12 cellular contexts compared by ENCODE assay signal in the genomic region with DNA sequence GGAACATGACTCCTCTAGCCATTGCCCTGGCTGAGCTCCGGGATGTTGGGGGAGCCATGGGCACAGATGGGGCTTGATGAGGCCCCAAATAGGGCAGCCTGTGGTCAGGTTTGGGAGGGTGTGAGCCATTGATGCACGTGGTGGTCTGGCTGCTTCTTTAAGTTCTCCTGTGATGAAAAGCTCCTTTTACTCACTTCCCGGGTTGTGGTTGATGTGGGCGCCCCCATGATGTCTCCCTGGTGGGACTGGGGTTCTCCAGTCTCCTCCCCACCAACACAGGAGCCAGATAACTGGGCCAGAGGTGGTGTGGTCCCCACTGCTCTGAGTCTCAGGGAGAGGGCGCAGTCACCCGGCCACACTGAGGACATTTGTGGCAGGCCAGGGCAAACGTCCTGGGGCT. TPM values are rescaled to one million over a fixed set of nuclear protein-coding genes. Genes with fewer than 3 reads are reported as not detected.
DNase-seq lines count a peak whose midpoint lies in the region; ATAC-seq and TF ChIP-seq lines count a peak whose summit lies in the region.
"Had no signal": no experiment of that assay in that cellular context is flagged by ENCODE, and none has a peak within 500 bp of the region (broad histone marks: within the 10 kb centered on the region; RNA-seq: fewer than 3 reads in every experiment).

No MANE protein-coding gene starts in this region.

- no peaks in the 10 kb centered on the region for H3K27me3 Mint-ChIP-seq in activated CD4-positive, alpha-beta memory T cell treated with anti-CD3 and anti-CD28 coated beads for 36 hours
- H3K27me3 Mint-ChIP-seq in activated CD4-positive, alpha-beta memory T cell treated with anti-CD3 and anti-CD28 coated beads, Interleukin-2, amount 10 ng/mL, durations not matched to agents 7 days and 5 days = no peaks in the 10 kb centered on the region
- H3K27me3 Mint-ChIP-seq in dendritic cell treated with granulocyte-macrophage colony-stimulating factor and Interleukin-4, amounts not matched to agents 40 ng/mL and 50 ng/mL, for 4 days = no peaks in the 10 kb centered on the region
- H3K27me3 Mint-ChIP-seq: type B pancreatic cell had no signal

- no peak for TF ChIP-seq CTCF in WERI-Rb-1 (IDR thresholded peaks at IDR 0.05; ENCODE audit: low read depth, low read length)

- peaks cover 19% of the 10 kb centered on the region for H3K4me1 Mint-ChIP-seq in activated CD4-positive, alpha-beta memory T cell treated with anti-CD3 and anti-CD28 coated beads for 36 hours (ENCODE audit: low read depth)
- H3K4me1 Mint-ChIP-seq in activated CD4-positive, alpha-beta memory T cell treated with anti-CD3 and anti-CD28 coated beads, Interleukin-2, amount 10 ng/mL, durations not matched to agents 7 days and 5 days = peaks cover 23% of the 10 kb centered on the region
- peaks cover 71% of the 10 kb centered on the region for H3K4me1 Mint-ChIP-seq in dendritic cell treated with granulocyte-macrophage colony-stimulating factor and Interleukin-4, amounts not matched to agents 40 ng/mL and 50 ng/mL, for 4 days (ENCODE audit: low read depth)

- POLR2A ChIA-PET in activated CD4-positive, alpha-beta memory T cell treated with anti-CD3 and anti-CD28 coated beads for 36 hours (lab: Charles Lee) = no interaction called here
- POLR2A ChIA-PET in activated CD4-positive, alpha-beta memory T cell treated with anti-CD3 and anti-CD28 coated beads, Interleukin-2, amount 10 ng/mL, durations not matched to agents 7 days and 5 days (lab: Charles Lee) = interaction anchor here (1.2 to 1.7 kb wide), 3 partner anchors 29 to 69 kb away, joined by 3 to 7 read pairs (median 3); partner anchors contain the start of gene DUSP7

- no peak for ATAC-seq in GM18502 (IDR thresholded peaks at IDR 0.05; ENCODE audit: poor library complexity, unreplicated experiment)

- H3K4me3 ChIP-seq in WERI-Rb-1 (ENCODE audit: low read depth, low read length) = no peak overlapping the region

- intact Hi-C loops in activated CD4-positive, alpha-beta memory T cell treated with anti-CD3 and anti-CD28 coated beads for 36 hours (cut with micrococcal nuclease) = no loop called here
- intact Hi-C loops in dendritic cell treated with granulocyte-macrophage colony-stimulating factor and Interleukin-4, amounts not matched to agents 40 ng/mL and 50 ng/mL, for 4 days (cut with micrococcal nuclease) = loop anchor here (5.0 kb wide), 1 partner anchor 36 kb away; no protein-coding TSS in a partner anchor

- DNase-seq in activated CD4-positive, alpha-beta memory T cell treated with anti-CD3 and anti-CD28 coated beads for 36 hours = peak; percentile 16
- DNase-seq in activated CD4-positive, alpha-beta memory T cell treated with anti-CD3 and anti-CD28 coated beads, Interleukin-2, amount 10 ng/mL, durations not matched to agents 7 days and 5 days = no peak
- no peak for DNase-seq in WERI-Rb-1
- DNase-seq in stimulated activated CD8-positive, alpha-beta memory T cell treated with anti-CD3 and anti-CD28 coated beads, Interleukin-7, amount 100 ng/mL, for 48 hours (ENCODE audit: extremely low read depth in 1 of 2, low read depth in 1 of 2) = peak; percentile 24 to 66
- no peak for DNase-seq in SKM-1 (lab: John Stamatoyannopoulos, UW; ENCODE audit: unreplicated experiment)
- DNase-seq in NCI-H2029 treated with DMSO at 0.1 percent for 48 hours (lab: John Stamatoyannopoulos, UW) = no peak
- DNase-seq: amniotic stem cell, dermis blood vessel endothelial cell, NCI-H1048 had no signal

- no peaks in the 10 kb centered on the region for H3K9me3 ChIP-seq in WERI-Rb-1 (ENCODE audit: severe bottlenecking)

- peak overlapping the region; percentile 72; the same call in 1 of the 2 replicates for H3K27ac ChIP-seq in WERI-Rb-1

- H3K27me3 ChIP-seq in WERI-Rb-1 (ENCODE audit: insufficient read depth, low read depth, severe bottlenecking) = no peaks in the 10 kb centered on the region

- CTCF ChIA-PET in activated CD4-positive, alpha-beta memory T cell treated with anti-CD3 and anti-CD28 coated beads for 36 hours (lab: Charles Lee) = interaction anchor here (1.0 to 1.1 kb wide), 2 partner anchors 32 to 37 kb away, joined by 3 read pairs; no protein-coding TSS in a partner anchor
- CTCF ChIA-PET in activated CD4-positive, alpha-beta memory T cell treated with anti-CD3 and anti-CD28 coated beads, Interleukin-2, amount 10 ng/mL, durations not matched to agents 7 days and 5 days (lab: Charles Lee) = interaction anchor here (1.6 kb wide), 1 partner anchor 33 kb away, joined by 4 read pairs; no protein-coding TSS in a partner anchor

- H3K4me3 Mint-ChIP-seq in activated CD4-positive, alpha-beta memory T cell treated with anti-CD3 and anti-CD28 coated beads for 36 hours = no peak overlapping the region
- H3K4me3 Mint-ChIP-seq in activated CD4-positive, alpha-beta memory T cell treated with anti-CD3 and anti-CD28 coated beads, Interleukin-2, amount 10 ng/mL, durations not matched to agents 7 days and 5 days = no peak overlapping the region
- H3K4me3 Mint-ChIP-seq in dendritic cell treated with granulocyte-macrophage colony-stimulating factor and Interleukin-4, amounts not matched to agents 40 ng/mL and 50 ng/mL, for 4 days = no peak overlapping the region
- H3K4me3 Mint-ChIP-seq: type B pancreatic cell had no signal

- no peak overlapping the region for H3K27ac Mint-ChIP-seq in activated CD4-positive, alpha-beta memory T cell treated with anti-CD3 and anti-CD28 coated beads for 36 hours
- no peak overlapping the region for H3K27ac Mint-ChIP-seq in activated CD4-positive, alpha-beta memory T cell treated with anti-CD3 and anti-CD28 coated beads, Interleukin-2, amount 10 ng/mL, durations not matched to agents 7 days and 5 days
- peak overlapping the region; percentile 71 for H3K27ac Mint-ChIP-seq in dendritic cell treated with granulocyte-macrophage colony-stimulating factor and Interleukin-4, amounts not matched to agents 40 ng/mL and 50 ng/mL, for 4 days
- H3K27ac Mint-ChIP-seq: type B pancreatic cell had no signal

- no peaks in the 10 kb centered on the region for H3K36me3 ChIP-seq in WERI-Rb-1

- no peaks in the 10 kb centered on the region for H3K36me3 Mint-ChIP-seq in activated CD4-positive, alpha-beta memory T cell treated with anti-CD3 and anti-CD28 coated beads for 36 hours
- H3K36me3 Mint-ChIP-seq in activated CD4-positive, alpha-beta memory T cell treated with anti-CD3 and anti-CD28 coated beads, Interleukin-2, amount 10 ng/mL, durations not matched to agents 7 days and 5 days (ENCODE audit: low read depth) = no peaks in the 10 kb centered on the region
- H3K36me3 Mint-ChIP-seq in dendritic cell treated with granulocyte-macrophage colony-stimulating factor and Interleukin-4, amounts not matched to agents 40 ng/mL and 50 ng/mL, for 4 days (ENCODE audit: low read depth) = no peaks in the 10 kb centered on the region
- H3K36me3 Mint-ChIP-seq: type B pancreatic cell had no signal

- no peaks in the 10 kb centered on the region for H3K9me3 Mint-ChIP-seq in activated CD4-positive, alpha-beta memory T cell treated with anti-CD3 and anti-CD28 coated beads for 36 hours
- no peaks in the 10 kb centered on the region for H3K9me3 Mint-ChIP-seq in activated CD4-positive, alpha-beta memory T cell treated with anti-CD3 and anti-CD28 coated beads, Interleukin-2, amount 10 ng/mL, durations not matched to agents 7 days and 5 days
- H3K9me3 Mint-ChIP-seq in dendritic cell treated with granulocyte-macrophage colony-stimulating factor and Interleukin-4, amounts not matched to agents 40 ng/mL and 50 ng/mL, for 4 days = no peaks in the 10 kb centered on the region
- H3K9me3 Mint-ChIP-seq: type B pancreatic cell had no signal

RNA-seq across cellular contexts. Expression of gene DUSP7, which starts 29.5 kb away (rescaled TPM):
- total RNA-seq in activated CD4-positive, alpha-beta memory T cell treated with anti-CD3 and anti-CD28 coated beads for 36 hours = 10 to 100 TPM; 14.1 to 14.5 TPM
- 10 to 100 TPM; 40.1 to 40.9 TPM for total RNA-seq in activated CD4-positive, alpha-beta memory T cell treated with anti-CD3 and anti-CD28 coated beads, Interleukin-2, amount 10 ng/mL, durations not matched to agents 7 days and 5 days

Comparison
In these comparisons a context has a peak if more than half of its experiments do, and no peak if none do; other contexts are left out.
1. DNase-seq: peak in activated CD4-positive, alpha-beta memory T cell treated with anti-CD3 and anti-CD28 coated beads for 36 hours (single experiment) and stimulated activated CD8-positive, alpha-beta memory T cell treated with anti-CD3 and anti-CD28 coated beads, Interleukin-7, amount 100 ng/mL, for 48 hours (2 of 2); none in activated CD4-positive, alpha-beta memory T cell treated with anti-CD3 and anti-CD28 coated beads, Interleukin-2, amount 10 ng/mL, durations not matched to agents 7 days and 5 days (single experiment), WERI-Rb-1 (single experiment), SKM-1 (single experiment) and NCI-H2029 treated with DMSO at 0.1 percent for 48 hours (single experiment).